In genomic region chr12:116092776-116093175, GRCh38 we compare ENCODE assay signal across 21 cellular contexts.
"Had no signal": no experiment of that assay in that cellular context is flagged by ENCODE, and none has a peak within 500 bp of the region (broad histone marks: within the 10 kb centered on the region; RNA-seq: fewer than 3 reads in every experiment).

No MANE protein-coding gene starts in this region.

- H3K9me3 ChIP-seq: colonic mucosa, esophagus squamous epithelium, gastrocnemius medialis, left lung, lower lobe of right lung, mucosa of descending colon had no signal

- H3K27me3 Mint-ChIP-seq: dendritic cell treated with granulocyte-macrophage colony-stimulating factor and Interleukin-4, amounts not matched to agents 40 ng/mL and 50 ng/mL, for 4 days had no signal

- H3K27ac ChIP-seq: colonic mucosa, dorsolateral prefrontal cortex, esophagus squamous epithelium, gastrocnemius medialis, heart right ventricle, left lung, lower lobe of right lung had no signal

- H3K9me3 Mint-ChIP-seq: dendritic cell treated with granulocyte-macrophage colony-stimulating factor and Interleukin-4, amounts not matched to agents 40 ng/mL and 50 ng/mL, for 4 days; mesothelial cell of epicardium had no signal

- H3K36me3 ChIP-seq: colonic mucosa, gastrocnemius medialis had no signal

- H3K4me3 ChIP-seq: colonic mucosa, dorsolateral prefrontal cortex, esophagus squamous epithelium, gastrocnemius medialis, heart right ventricle, left lung, lower lobe of right lung, mucosa of descending colon had no signal

- H3K4me1 ChIP-seq: colonic mucosa, lower lobe of right lung had no signal

- DNase-seq: colonic mucosa; cortex of kidney; dorsolateral prefrontal cortex; effector CD4-positive, alpha-beta T cell; effector memory CD4-positive, alpha-beta T cell; esophagus squamous epithelium; foreskin fibroblast; foreskin melanocyte; gastrocnemius medialis; glutamatergic neuron; head of caudate nucleus; heart right ventricle; hippocampal formation; left cardiac atrium; left lung; left ventricle myocardium superior; lower lobe of right lung; mucosa of descending colon had no signal

- H3K27ac Mint-ChIP-seq: dendritic cell treated with granulocyte-macrophage colony-stimulating factor and Interleukin-4, amounts not matched to agents 40 ng/mL and 50 ng/mL, for 4 days; mesothelial cell of epicardium had no signal

- H3K4me3 Mint-ChIP-seq: dendritic cell treated with granulocyte-macrophage colony-stimulating factor and Interleukin-4, amounts not matched to agents 40 ng/mL and 50 ng/mL, for 4 days; mesothelial cell of epicardium had no signal

- ATAC-seq: esophagus mucosa, gastrocnemius medialis, heart right ventricle, left lung, left ventricle myocardium superior, lower lobe of right lung, mucosa of descending colon had no signal
